ENCODE assay signal across 21 cellular contexts in the genomic region with DNA sequence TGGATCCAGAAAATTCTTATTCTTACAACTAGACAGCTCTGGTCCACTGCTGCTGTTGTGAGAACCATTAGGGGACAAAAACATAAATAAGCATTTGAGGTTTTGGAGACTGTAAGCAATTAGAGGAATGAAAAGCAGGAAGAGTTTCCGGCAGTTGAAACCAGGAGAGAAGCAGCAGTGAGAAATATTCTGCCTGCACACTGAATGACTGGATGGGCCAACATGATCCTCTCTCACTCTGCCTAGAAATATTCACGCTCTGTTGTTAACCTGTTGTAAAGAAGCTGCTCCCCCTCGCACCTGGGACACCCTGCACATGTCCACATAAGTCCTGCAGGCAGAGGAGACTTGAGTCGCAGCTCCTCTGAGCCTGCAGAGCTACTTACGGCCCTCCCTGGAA.
DNase-seq lines count a peak whose midpoint lies in the region; ATAC-seq and TF ChIP-seq lines count a peak whose summit lies in the region.
"Had no signal": no experiment of that assay in that cellular context is flagged by ENCODE, and none has a peak within 500 bp of the region (broad histone marks: within the 10 kb centered on the region; RNA-seq: fewer than 3 reads in every experiment).

No MANE protein-coding gene starts in this region.

- H3K56ac ChIP-seq in IMR-90 (ENCODE audit: extremely low read depth, insufficient read depth, low read length), result no peak overlapping the region; the same call in 1 of the 2 replicates

- dilution Hi-C loops in IMR-90 (cut with HindIII; ENCODE audit: low sequenced_read_pairs, unreplicated experiment), result no loop called here

- H3K4me3 ChIP-seq in A673 (ENCODE audit: low read depth, low read length, poor library complexity, severe bottlenecking), result no peak overlapping the region
- H3K4me3 ChIP-seq in IMR-90 (ENCODE audit: insufficient read depth, low read depth, low read length), result no peak overlapping the region
- no peak overlapping the region for H3K4me3 ChIP-seq in brain microvascular endothelial cell (ENCODE audit: low read depth, low read length)
- H3K4me3 ChIP-seq in sigmoid colon, result no peak overlapping the region
- H3K4me3 ChIP-seq: heart right ventricle had no signal

- DNase-seq in A673 (ENCODE audit: low spot score) (no peak), IMR-90 (no peak), brain microvascular endothelial cell (no peak), islet precursor cell (peak; percentile 53), NCI-H2227 treated with DMSO at 0.1 percent for 48 hours (lab: John Stamatoyannopoulos, UW) (no peak), occipital lobe (lab: John Stamatoyannopoulos, UW) (no peak), sigmoid colon (no peak)
- DNase-seq: activated CD4-positive, alpha-beta T cell treated with anti-CD3 and anti-CD28 coated beads, Interleukin-2, amount 50 U/mL, for 4 hours; activated gamma-delta T cell treated with Interleukin-2 at 50 U/mL for 16 hours; activated T-cell treated with anti-CD3 and anti-CD28 coated beads for 4 hours; anterior cingulate cortex; effector memory CD4-positive, alpha-beta T cell; heart right ventricle; MM.1S; NCI-H1694; NCI-H748 treated with DMSO at 0.1 percent for 48 hours; nucleus accumbens; SHP77 had no signal

- H3K36me3 ChIP-seq in A673 (ENCODE audit: insufficient read depth, low read length, poor library complexity, severe bottlenecking), result no peaks in the 10 kb centered on the region
- H3K36me3 ChIP-seq in IMR-90 (ENCODE audit: control insufficient read depth, insufficient read depth, low read length), result no peaks in the 10 kb centered on the region
- H3K36me3 ChIP-seq in brain microvascular endothelial cell (replicated peaks), result no peaks in the 10 kb centered on the region
- no peaks in the 10 kb centered on the region for H3K36me3 ChIP-seq in sigmoid colon
- H3K36me3 ChIP-seq: heart right ventricle had no signal

- H3K18ac ChIP-seq in IMR-90 (ENCODE audit: low read depth, low read length), result no peak overlapping the region

- POLR2A ChIA-PET in A673 (lab: Charles Lee; ENCODE audit: low non-redundant PET) (no interaction called here), IMR-90 (lab: Charles Lee; ENCODE audit: unreplicated experiment) (no interaction called here)

- H3K9me3 ChIP-seq in A673 (ENCODE audit: low read depth, low read length, poor library complexity, severe bottlenecking) (no peaks in the 10 kb centered on the region), IMR-90 (ENCODE audit: control insufficient read depth, insufficient read depth, low read length) (no peaks in the 10 kb centered on the region), sigmoid colon (no peaks in the 10 kb centered on the region)
- H3K9me3 ChIP-seq: heart right ventricle had no signal

- CTCF ChIA-PET in A673 (lab: Charles Lee), result no interaction called here
- CTCF ChIA-PET in IMR-90 (lab: Yijun Ruan, JAX), result no interaction called here

- BruUV-seq in A673 (replicated peaks; lab: Mats Ljungman, UMichigan) (no TSS peak), IMR-90 (replicated peaks; lab: Mats Ljungman, UMichigan) (no TSS peak)

- H3K27me3 ChIP-seq in A673 (replicated peaks; ENCODE audit: insufficient read depth, low read depth, low read length, poor library complexity) (no peaks in the 10 kb centered on the region), IMR-90 (ENCODE audit: control insufficient read depth, insufficient read depth, low read length) (no peaks in the 10 kb centered on the region), brain microvascular endothelial cell (replicated peaks) (no peaks in the 10 kb centered on the region), sigmoid colon (no peaks in the 10 kb centered on the region)
- H3K27me3 ChIP-seq: heart right ventricle had no signal

- peaks cover 28% of the 10 kb centered on the region for H3K9me1 ChIP-seq in IMR-90 (ENCODE audit: insufficient read depth, low read length)

- peak overlapping the region; percentile 39 for H2AFZ ChIP-seq in IMR-90 (replicated peaks; ENCODE audit: low read length, poor library complexity)

- TF ChIP-seq CTCF in A673 (conservative IDR thresholded peaks at IDR 0.05; ENCODE audit: low read depth, low read length) (no peak), IMR-90 (conservative IDR thresholded peaks at IDR 0.05; ENCODE audit: low read depth, low read length) (no peak), brain microvascular endothelial cell (IDR thresholded peaks at IDR 0.05; ENCODE audit: low read depth, low read length, missing control alignments) (no peak), sigmoid colon (IDR thresholded peaks at IDR 0.05) (no peak)

- no peak for TF ChIP-seq POLR2A in IMR-90 (IDR thresholded peaks at IDR 0.05; ENCODE audit: low read depth, low read length)
- no peak for TF ChIP-seq POLR2A in sigmoid colon (IDR thresholded peaks at IDR 0.05)

- ATAC-seq in IMR-90 (ENCODE audit: low read depth) (no peak), GM19395 (IDR thresholded peaks at IDR 0.05; ENCODE audit: unreplicated experiment) (no peak)
- ATAC-seq: heart right ventricle had no signal

- H2BK15ac ChIP-seq in IMR-90 (ENCODE audit: low read depth, low read length), result 0 out of 3 replicates have a peak overlapping the region, but pooled peaks have one; percentile 40

- no peak overlapping the region for H3K4me2 ChIP-seq in IMR-90 (ENCODE audit: low read depth, low read length)

- in situ Hi-C loops in IMR-90 (cut with MboI; ENCODE audit: low sequenced_read_pairs), result no loop called here
- in situ Hi-C loops in brain microvascular endothelial cell (cut with HindIII; ENCODE audit: low pct_ligation_motif_present, low sequenced_read_pairs), result no loop called here

- H4K91ac ChIP-seq in IMR-90 (ENCODE audit: insufficient read depth, low read depth, low read length), result peak overlapping the region; percentile 49; the same call in 1 of the 2 replicates

- no peak for TF ChIP-seq EP300 in sigmoid colon (IDR thresholded peaks at IDR 0.05)

- H2BK120ac ChIP-seq in IMR-90 (ENCODE audit: low read depth, low read length), result peak overlapping the region; percentile 60

- no peak overlapping the region for H3K9ac ChIP-seq in IMR-90 (ENCODE audit: low read depth, low read length)

- TF ChIP-seq RAD21 in IMR-90 (IDR thresholded peaks at IDR 0.05; ENCODE audit: low read length), result no peak

- 0 out of 2 replicates have a peak overlapping the region, but pooled peaks have one; percentile 22 for H3K14ac ChIP-seq in IMR-90 (replicated peaks; ENCODE audit: low read depth, low read length)

- peak overlapping the region; percentile 11 for H3K27ac ChIP-seq in A673 (ENCODE audit: low read depth, low read length, poor library complexity, severe bottlenecking)
- no peak overlapping the region for H3K27ac ChIP-seq in IMR-90 (ENCODE audit: insufficient read depth, low read length)
- peak overlapping the region; percentile 41 for H3K27ac ChIP-seq in brain microvascular endothelial cell
- H3K27ac ChIP-seq in sigmoid colon, result no peak overlapping the region
- H3K27ac ChIP-seq: C4-2B, HL-60 had no signal

- peak overlapping the region; percentile 8 for H2BK5ac ChIP-seq in IMR-90 (ENCODE audit: low read depth, low read length, poor library complexity, severe bottlenecking)

- peak overlapping the region; percentile 5; the same call in 1 of the 2 replicates for H3K23ac ChIP-seq in IMR-90 (ENCODE audit: low read depth, low read length)

- no CpG with 5 or more reads among the region's 5 CpGs for WGBS in IMR-90 (ENCODE audit: extremely low coverage in 2 of 2, insufficient read length in 1 of 2), 2 experiments
- WGBS in sigmoid colon, 2 donors, result 88% methylated on average over 5 of the region's 5 CpGs

- no peak overlapping the region for H2AK9ac ChIP-seq in IMR-90 (replicated peaks; ENCODE audit: low read depth, low read length, poor library complexity)

- H4K8ac ChIP-seq in IMR-90 (ENCODE audit: low read depth in 2 of 2, low read length in 2 of 2), result peak overlapping the region; percentile 6 to 37; a peak in 2 of 4 replicates

- intact Hi-C loops in A673 (cut with micrococcal nuclease; ENCODE audit: unreplicated experiment), result no loop called here
- intact Hi-C loops in IMR-90 (cut with micrococcal nuclease), result no loop called here
- intact Hi-C loops in sigmoid colon (cut with DNase I), result no loop called here

- H4K5ac ChIP-seq in IMR-90 (ENCODE audit: low read depth, low read length), result no peak overlapping the region

- peak overlapping the region; percentile 38 for H2BK20ac ChIP-seq in IMR-90 (ENCODE audit: low read depth, low read length)

- H4K20me1 ChIP-seq in IMR-90 (ENCODE audit: insufficient read depth, low read length), result no peaks in the 10 kb centered on the region

- H3K4me1 ChIP-seq in A673 (ENCODE audit: insufficient read depth, low read length, poor library complexity, severe bottlenecking) (peaks cover 6% of the 10 kb centered on the region), IMR-90 (ENCODE audit: control insufficient read depth, insufficient read depth, low read length) (peaks cover 18% of the 10 kb centered on the region), sigmoid colon (no peaks in the 10 kb centered on the region)

- H3K4ac ChIP-seq in IMR-90 (ENCODE audit: low read depth, low read length), result peak overlapping the region; percentile 80

- no peaks in the 10 kb centered on the region for H3K79me1 ChIP-seq in IMR-90 (ENCODE audit: low read depth in 1 of 2, low read length in 2 of 2)

- H2AK5ac ChIP-seq in IMR-90 (ENCODE audit: low read depth, low read length), result peak overlapping the region; percentile 63; the same call in 1 of the 2 replicates

TF ChIP-seq in IMR-90, 13 proteins besides CTCF, POLR2A, EP300 and RAD21 (continues in another document):
- TF ChIP-seq CHD1 (IDR thresholded peaks at IDR 0.05; ENCODE audit: low read depth, low read length), result no peak
- TF ChIP-seq FOS (IDR thresholded peaks at IDR 0.05; ENCODE audit: low read depth, low read length), result no peak
- no peak for TF ChIP-seq NFE2L2 (IDR thresholded peaks at IDR 0.05; ENCODE audit: low read depth, low read length)
- no peak for TF ChIP-seq RCOR1 (IDR thresholded peaks at IDR 0.05; ENCODE audit: insufficient replicate concordance, low read length)
- TF ChIP-seq RFX5 (IDR thresholded peaks at IDR 0.05; ENCODE audit: low read depth, low read length), result no peak
- TF ChIP-seq, protein P1, sequence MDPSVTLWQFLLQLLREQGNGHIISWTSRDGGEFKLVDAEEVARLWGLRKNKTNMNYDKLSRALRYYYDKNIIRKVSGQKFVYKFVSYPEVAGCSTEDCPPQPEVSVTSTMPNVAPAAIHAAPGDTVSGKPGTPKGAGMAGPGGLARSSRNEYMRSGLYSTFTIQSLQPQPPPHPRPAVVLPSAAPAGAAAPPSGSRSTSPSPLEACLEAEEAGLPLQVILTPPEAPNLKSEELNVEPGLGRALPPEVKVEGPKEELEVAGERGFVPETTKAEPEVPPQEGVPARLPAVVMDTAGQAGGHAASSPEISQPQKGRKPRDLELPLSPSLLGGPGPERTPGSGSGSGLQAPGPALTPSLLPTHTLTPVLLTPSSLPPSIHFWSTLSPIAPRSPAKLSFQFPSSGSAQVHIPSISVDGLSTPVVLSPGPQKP (IDR thresholded peaks at IDR 0.05; ENCODE audit: borderline replicate concordance, low read depth, low read length), result no peak
- TF ChIP-seq BHLHE40 (IDR thresholded peaks at IDR 0.05; ENCODE audit: low read depth, low read length), result no peak

Comparison
In these comparisons a context has a peak if more than half of its experiments do, and no peak if none do; other contexts are left out.
1. H3K27ac ChIP-seq: peak in A673 (single experiment) and brain microvascular endothelial cell (single experiment); none in IMR-90 (single experiment) and sigmoid colon (0 of 4).